Comparison of ENCODE assay signal across 22 cellular contexts in the genomic region with DNA sequence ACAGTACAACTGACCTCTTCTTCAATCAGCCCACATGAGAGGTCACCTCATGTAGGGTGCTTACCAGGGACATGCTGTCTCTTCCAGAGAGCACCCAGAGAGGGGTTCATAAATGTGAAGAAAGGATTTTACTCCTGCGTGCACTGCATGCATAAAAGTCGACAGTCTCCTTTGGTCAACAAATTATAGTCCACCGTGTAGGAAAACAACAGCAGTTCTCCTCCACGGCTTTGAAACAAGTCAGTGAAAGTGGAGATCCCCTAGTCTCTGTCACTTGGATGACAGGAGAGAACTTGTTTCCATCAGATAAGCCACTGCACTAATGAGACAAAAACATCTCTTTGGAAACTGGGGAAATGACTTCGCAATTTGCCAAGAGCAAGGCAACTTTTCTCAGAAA. TPM values are rescaled to one million over a fixed set of nuclear protein-coding genes. Genes with fewer than 3 reads are reported as not detected.
DNase-seq lines count a peak whose midpoint lies in the region; ATAC-seq, FAIRE-seq and TF ChIP-seq lines count a peak whose summit lies in the region.
"Had no signal": no experiment of that assay in that cellular context is flagged by ENCODE, and none has a peak within 500 bp of the region (broad histone marks: within the 10 kb centered on the region; RNA-seq: fewer than 3 reads in every experiment).

No MANE protein-coding gene starts in this region.

- H3K4me3 Mint-ChIP-seq in neural progenitor cell = no peak overlapping the region
- H3K4me3 Mint-ChIP-seq: activated naive CD8-positive, alpha-beta T cell treated with anti-CD3 and anti-CD28 coated beads for 36 hours; activated T-cell treated with anti-CD3 and anti-CD28 coated beads, Interleukin-2, amount 50 U/mL, for 72 hours; HFFc6; stimulated activated naive CD8-positive, alpha-beta T cell treated with anti-CD3 and anti-CD28 coated beads, Interleukin-15, Interleukin-2, amounts not matched to agents 100 ng/mL and 50 ng/mL, for 24 hours had no signal

- H3K27ac ChIP-seq in cardiac muscle cell = peak overlapping the region; percentile 83
- peak overlapping the region in 9 of 10 donors; percentile 1 to 87 (median 60) for H3K27ac ChIP-seq in heart right ventricle
- H3K27ac ChIP-seq in neural progenitor cell = no peak overlapping the region
- peak overlapping the region; percentile 53 for H3K27ac ChIP-seq in upper lobe of right lung
- no peak overlapping the region for H3K27ac ChIP-seq in pancreas
- H3K27ac ChIP-seq: gastroesophageal sphincter, ovary had no signal

- no peaks in the 10 kb centered on the region for H3F3A ChIP-seq in neural progenitor cell (ENCODE audit: low read depth)

- no peak overlapping the region for H3K27ac Mint-ChIP-seq in neural progenitor cell
- H3K27ac Mint-ChIP-seq: activated naive CD8-positive, alpha-beta T cell treated with anti-CD3 and anti-CD28 coated beads for 36 hours; activated T-cell treated with anti-CD3 and anti-CD28 coated beads, Interleukin-2, amount 50 U/mL, for 72 hours; HFFc6; stimulated activated naive CD8-positive, alpha-beta T cell treated with anti-CD3 and anti-CD28 coated beads, Interleukin-15, Interleukin-2, amounts not matched to agents 100 ng/mL and 50 ng/mL, for 24 hours had no signal

- peaks cover 58% of the 10 kb centered on the region for H3K4me1 ChIP-seq in cardiac muscle cell (ENCODE audit: low read depth)
- peaks cover 0 to 1% (median 0%) of the 10 kb centered on the region in 9 donors for H3K4me1 ChIP-seq in heart right ventricle
- H3K4me1 ChIP-seq in neural progenitor cell = no peaks in the 10 kb centered on the region
- H3K4me1 ChIP-seq in upper lobe of right lung = no peaks in the 10 kb centered on the region
- no peaks in the 10 kb centered on the region for H3K4me1 ChIP-seq in pancreas
- H3K4me1 ChIP-seq: gastroesophageal sphincter, left lung had no signal

- no peak for TF ChIP-seq POLR2A in H54 (IDR thresholded peaks at IDR 0.05; ENCODE audit: low read depth, low read length)

- FAIRE-seq in H54 (lab: Jason Lieb, UNC) = no peak
- no peak for FAIRE-seq in pancreas (lab: Jason Lieb, UNC)

- H3K4me3 ChIP-seq in cardiac muscle cell (no peak overlapping the region), heart right ventricle (peak overlapping the region in 3 of 10 donors; percentile 11 to 13 (median 12)), neural progenitor cell (no peak overlapping the region), upper lobe of right lung (no peak overlapping the region), pancreas (no peak overlapping the region)
- H3K4me3 ChIP-seq: gastroesophageal sphincter, left lung, ovary had no signal

- DNase-seq in cardiac muscle cell (ENCODE audit: low read depth in 1 of 2, low spot score in 1 of 2) (no peak), left cardiac atrium (no peak), heart right ventricle (no peak), neural progenitor cell (ENCODE audit: low spot score) (no peak), upper lobe of right lung (no peak), H54 (ENCODE audit: insufficient read length, low spot score) (no peak), pancreas (no peak)
- DNase-seq: activated CD8-positive, alpha-beta memory T cell treated with anti-CD3 and anti-CD28 coated beads for 24 hours; activated naive CD8-positive, alpha-beta T cell treated with anti-CD3 and anti-CD28 coated beads for 36 hours; activated T-cell treated with anti-CD3 and anti-CD28 coated beads, Interleukin-2, amount 50 U/mL, for 72 hours; HFFc6; KBM-7; left lung; NCI-H187 treated with DMSO at 0.1 percent for 48 hours; NCI-H446; NK-92 treated with Interleukin-12 subunit alpha and Interleukin-12 subunit beta, amount 100 ng/mL, for 24 hours; ovary; T-helper 9 cell had no signal

- peaks cover 44% of the 10 kb centered on the region for H3K36me3 Mint-ChIP-seq in neural progenitor cell
- H3K36me3 Mint-ChIP-seq: activated naive CD8-positive, alpha-beta T cell treated with anti-CD3 and anti-CD28 coated beads for 36 hours had no signal

- no peaks in the 10 kb centered on the region for H4K20me1 ChIP-seq in neural progenitor cell (ENCODE audit: low read depth)

- H3K9me3 ChIP-seq in cardiac muscle cell (ENCODE audit: low read depth) = no peaks in the 10 kb centered on the region
- H3K9me3 ChIP-seq in heart right ventricle = no peaks in the 10 kb centered on the region
- H3K9me3 ChIP-seq in neural progenitor cell (ENCODE audit: low read depth) = no peaks in the 10 kb centered on the region
- no peaks in the 10 kb centered on the region for H3K9me3 ChIP-seq in upper lobe of right lung
- H3K9me3 ChIP-seq in pancreas = no peaks in the 10 kb centered on the region
- H3K9me3 ChIP-seq: gastroesophageal sphincter, left lung, ovary had no signal

- H3K79me2 ChIP-seq in neural progenitor cell (ENCODE audit: low read depth) = no peaks in the 10 kb centered on the region

- no peaks in the 10 kb centered on the region for H3K27me3 Mint-ChIP-seq in neural progenitor cell (ENCODE audit: insufficient read depth, low read depth)

- H2AFZ ChIP-seq in neural progenitor cell (replicated peaks) = peak overlapping the region; percentile 37

- no peaks in the 10 kb centered on the region for H3K27me3 ChIP-seq in cardiac muscle cell
- peaks cover 0 to 2% (median 0%) of the 10 kb centered on the region in 7 donors for H3K27me3 ChIP-seq in heart right ventricle
- no peaks in the 10 kb centered on the region for H3K27me3 ChIP-seq in neural progenitor cell
- no peaks in the 10 kb centered on the region for H3K27me3 ChIP-seq in upper lobe of right lung
- H3K27me3 ChIP-seq in pancreas = no peaks in the 10 kb centered on the region
- H3K27me3 ChIP-seq: gastroesophageal sphincter, left lung, ovary had no signal

- no peak overlapping the region for H3K4me2 ChIP-seq in neural progenitor cell

- peaks cover 39% of the 10 kb centered on the region for H3K4me1 Mint-ChIP-seq in neural progenitor cell
- H3K4me1 Mint-ChIP-seq: activated naive CD8-positive, alpha-beta T cell treated with anti-CD3 and anti-CD28 coated beads for 36 hours had no signal

- H3K9me3 Mint-ChIP-seq in neural progenitor cell = peaks cover 5% of the 10 kb centered on the region
- H3K9me3 Mint-ChIP-seq: stimulated activated naive CD8-positive, alpha-beta T cell treated with anti-CD3 and anti-CD28 coated beads, Interleukin-15, Interleukin-2, amounts not matched to agents 100 ng/mL and 50 ng/mL, for 24 hours had no signal

- intact Hi-C loops in left cardiac atrium (cut with DNase I) (no loop called here), heart right ventricle (cut with DNase I) (no loop called here), upper lobe of right lung (cut with DNase I) (no loop called here), pancreas (cut with DNase I) (no loop called here)

- no peaks in the 10 kb centered on the region for H3K36me3 ChIP-seq in cardiac muscle cell
- no peaks in the 10 kb centered on the region for H3K36me3 ChIP-seq in heart right ventricle
- H3K36me3 ChIP-seq in neural progenitor cell = no peaks in the 10 kb centered on the region
- no peaks in the 10 kb centered on the region for H3K36me3 ChIP-seq in upper lobe of right lung
- no peaks in the 10 kb centered on the region for H3K36me3 ChIP-seq in pancreas
- H3K36me3 ChIP-seq: gastroesophageal sphincter, left lung, ovary had no signal

- no peak overlapping the region for H3K9ac ChIP-seq in neural progenitor cell

- TF ChIP-seq CTCF in cardiac muscle cell (IDR thresholded peaks at IDR 0.05; ENCODE audit: low read depth, low read length) (no peak), heart right ventricle (IDR thresholded peaks at IDR 0.05) (no peak), neural progenitor cell (IDR thresholded peaks at IDR 0.05) (no peak), upper lobe of right lung (IDR thresholded peaks at IDR 0.05) (no peak), pancreas (IDR thresholded peaks at IDR 0.05) (no peak)

- ATAC-seq in left cardiac atrium = no peak
- peak in 2 of 8 donors; percentile 25 to 47 for ATAC-seq in heart right ventricle
- no peak for ATAC-seq in upper lobe of right lung
- no peak for ATAC-seq in pancreas
- ATAC-seq in GM21723 (IDR thresholded peaks at IDR 0.05; ENCODE audit: unreplicated experiment) = no peak
- ATAC-seq: activated CD4-positive, CD25-positive, alpha-beta regulatory T cell treated with anti-CD3 and anti-CD28 coated beads, Interleukin-2, amount 50 U/mL, for 24 hours; activated T-cell treated with anti-CD3 and anti-CD28 coated beads, Interleukin-2, amount 50 U/mL, for 72 hours; gastroesophageal sphincter; left lung had no signal

- WGBS in heart right ventricle, 2 donors = 48 to 61% methylated on average over 5 of the region's 5 CpGs
- WGBS in pancreas, 2 donors = 62 to 68% methylated on average over 5 of the region's 5 CpGs

RNA-seq across cellular contexts. Expression of gene UNC5C, which starts 9.7 kb away (rescaled TPM):
- total RNA-seq in cardiac muscle cell (25.9 and 28.4 TPM in 2 replicates), left cardiac atrium (1 to 10 TPM; 3.3 to 6.2 TPM), heart right ventricle (1 to 10 TPM; 1.1 to 3.2 (median 1.7) TPM), neural progenitor cell (ENCODE audit: low replicate concordance) (0.15 and 0.39 TPM in 2 replicates), upper lobe of right lung (6.7 TPM), pancreas (under 1 TPM; 0.16 to 0.84 (median 0.36) TPM)
- polyA plus RNA-seq in cardiac muscle cell (11.0 and 13.4 TPM in 2 replicates), heart right ventricle (under 1 TPM; 0.44 to 0.54 TPM), pancreas (under 1 TPM; 0.15 to 0.35 TPM)
- total RNA-seq: activated naive CD8-positive, alpha-beta T cell treated with anti-CD3 and anti-CD28 coated beads for 36 hours; HFFc6 had no signal

Comparison
In these comparisons a context has a peak if more than half of its experiments do, and no peak if none do; other contexts are left out.
1. H3K27ac ChIP-seq: peak in cardiac muscle cell (single experiment), heart right ventricle (9 of 10) and upper lobe of right lung (single experiment); none in neural progenitor cell (single experiment) and pancreas (0 of 4).